18 cellular contexts compared by ENCODE assay signal in the genomic region with DNA sequence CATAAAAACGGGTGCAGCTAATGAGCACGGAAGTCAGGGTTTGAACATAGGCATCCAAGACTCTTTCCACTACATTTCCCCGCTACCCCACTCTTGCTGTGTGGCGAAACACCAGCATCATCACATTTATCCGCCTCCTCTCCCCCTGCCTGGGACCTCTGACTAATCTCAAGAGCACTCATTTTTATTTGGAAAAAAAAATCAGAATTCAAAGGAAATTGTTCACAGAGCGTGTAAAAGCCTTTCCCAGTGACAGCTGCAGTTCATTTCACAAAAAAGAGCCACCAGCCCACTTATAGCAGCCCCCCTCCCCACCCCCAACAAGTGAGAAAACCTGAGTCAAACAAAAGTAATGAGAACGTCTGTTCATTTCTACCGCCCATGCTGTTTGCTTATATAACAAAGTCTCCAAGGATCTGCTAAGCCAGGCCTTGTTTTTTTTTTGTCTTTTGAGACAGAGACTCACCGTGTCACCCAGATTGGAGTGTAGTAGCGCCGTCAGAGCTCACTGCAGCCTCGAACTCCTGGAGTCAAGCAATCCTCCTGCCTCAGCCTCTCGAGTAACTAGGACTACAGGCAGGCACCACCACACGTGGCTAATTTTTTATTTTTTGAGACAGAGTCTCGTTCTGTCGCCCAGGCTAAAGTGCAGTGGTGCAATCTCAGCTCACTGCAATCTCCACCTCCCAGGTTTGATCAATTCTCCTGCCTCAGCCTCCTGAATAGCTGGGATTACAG. TPM values are rescaled to one million over a fixed set of nuclear protein-coding genes. Genes with fewer than 3 reads are reported as not detected.
DNase-seq lines count a peak whose midpoint lies in the region; ATAC-seq, FAIRE-seq and TF ChIP-seq lines count a peak whose summit lies in the region.
"Had no signal": no experiment of that assay in that cellular context is flagged by ENCODE, and none has a peak within 500 bp of the region (broad histone marks: within the 10 kb centered on the region; RNA-seq: fewer than 3 reads in every experiment).

No MANE protein-coding gene starts in this region.

- POLR2A ChIA-PET in GM10248 (lab: Yijun Ruan, JAX) = no interaction called here

- peak overlapping the region; percentile 33 for H3K27ac Mint-ChIP-seq in activated naive CD4-positive, alpha-beta T cell treated with anti-CD3 and anti-CD28 coated beads, Interleukin-2, amount 10 ng/mL, durations not matched to agents 7 days and 5 days
- H3K27ac Mint-ChIP-seq in activated naive CD4-positive, alpha-beta T cell treated with anti-CD3 and anti-CD28 coated beads for 36 hours = no peak overlapping the region
- H3K27ac Mint-ChIP-seq: natural killer cell had no signal

- ATAC-seq in GM19023 (IDR thresholded peaks at IDR 0.05; ENCODE audit: unreplicated experiment) = no peak
- ATAC-seq: left lung, natural killer cell had no signal

- CTCF ChIA-PET in activated naive CD4-positive, alpha-beta T cell treated with anti-CD3 and anti-CD28 coated beads, Interleukin-2, amount 10 ng/mL, durations not matched to agents 7 days and 5 days (lab: Charles Lee) = interaction anchor here (0.6 kb wide), 1 partner anchor 99 kb away, joined by 4 read pairs; no protein-coding TSS in a partner anchor
- CTCF ChIA-PET in activated naive CD4-positive, alpha-beta T cell treated with anti-CD3 and anti-CD28 coated beads for 36 hours (lab: Charles Lee) = interaction anchor here (0.6 to 1.1 kb wide), 2 partner anchors 34 to 394 kb away, joined by 3 to 4 read pairs; no protein-coding TSS in a partner anchor
- CTCF ChIA-PET in GM10248 (lab: Yijun Ruan, JAX) = interaction anchor here (1.0 kb wide), 1 partner anchor 9 kb away, joined by 3 read pairs; no protein-coding TSS in a partner anchor

- H3K36me3 Mint-ChIP-seq in activated naive CD4-positive, alpha-beta T cell treated with anti-CD3 and anti-CD28 coated beads, Interleukin-2, amount 10 ng/mL, durations not matched to agents 7 days and 5 days = no peaks in the 10 kb centered on the region
- H3K36me3 Mint-ChIP-seq in activated naive CD4-positive, alpha-beta T cell treated with anti-CD3 and anti-CD28 coated beads for 36 hours (ENCODE audit: low read depth) = peaks cover 4% of the 10 kb centered on the region
- H3K36me3 Mint-ChIP-seq: natural killer cell had no signal

- peaks cover 4% of the 10 kb centered on the region for H3K9me3 Mint-ChIP-seq in activated naive CD4-positive, alpha-beta T cell treated with anti-CD3 and anti-CD28 coated beads, Interleukin-2, amount 10 ng/mL, durations not matched to agents 7 days and 5 days
- H3K9me3 Mint-ChIP-seq in activated naive CD4-positive, alpha-beta T cell treated with anti-CD3 and anti-CD28 coated beads for 36 hours = peaks cover 13% of the 10 kb centered on the region

- H3K4me3 Mint-ChIP-seq in activated naive CD4-positive, alpha-beta T cell treated with anti-CD3 and anti-CD28 coated beads, Interleukin-2, amount 10 ng/mL, durations not matched to agents 7 days and 5 days = no peak overlapping the region
- H3K4me3 Mint-ChIP-seq in activated naive CD4-positive, alpha-beta T cell treated with anti-CD3 and anti-CD28 coated beads for 36 hours = no peak overlapping the region
- H3K4me3 Mint-ChIP-seq: natural killer cell had no signal

- DNase-seq in activated naive CD4-positive, alpha-beta T cell treated with anti-CD3 and anti-CD28 coated beads, Interleukin-2, amount 10 ng/mL, durations not matched to agents 7 days and 5 days = no peak
- DNase-seq in activated naive CD4-positive, alpha-beta T cell treated with anti-CD3 and anti-CD28 coated beads for 36 hours = no peak
- DNase-seq in amniotic epithelial cell (ENCODE audit: low read depth) (peak; percentile 62), glomerular visceral epithelial cell (ENCODE audit: extremely low spot score) (peak; percentile 58), urothelium cell line (ENCODE audit: low spot score) (peak; percentile 20), GM10248 (ENCODE audit: extremely low spot score) (no peak), NCI-H2196 treated with DMSO at 0.1 percent for 48 hours (lab: John Stamatoyannopoulos, UW; ENCODE audit: unreplicated experiment) (no peak)
- DNase-seq: activated T-cell treated with anti-CD3 and anti-CD28 coated beads, Interleukin-2, amount 50 U/mL, for 48 hours; DMS 273 treated with DMSO at 0.1 percent for 48 hours; left lung; natural killer cell; NCI-H226; spleen; thyroid gland had no signal

- intact Hi-C loops in activated naive CD4-positive, alpha-beta T cell treated with anti-CD3 and anti-CD28 coated beads for 36 hours (cut with micrococcal nuclease) = no loop called here

- no peak for FAIRE-seq in urothelium cell line (lab: Jason Lieb, UNC)
- FAIRE-seq: A204.1, endothelial cell of umbilical vein, H1 had no signal

- no peak for TF ChIP-seq CTCF in GM10248 (IDR thresholded peaks at IDR 0.05; ENCODE audit: control extremely low read depth, extremely low read depth, low read depth, missing control alignments)

- H3K27me3 Mint-ChIP-seq in activated naive CD4-positive, alpha-beta T cell treated with anti-CD3 and anti-CD28 coated beads, Interleukin-2, amount 10 ng/mL, durations not matched to agents 7 days and 5 days = peaks cover 9% of the 10 kb centered on the region
- H3K27me3 Mint-ChIP-seq in activated naive CD4-positive, alpha-beta T cell treated with anti-CD3 and anti-CD28 coated beads for 36 hours (ENCODE audit: low read depth) = no peaks in the 10 kb centered on the region

- peaks cover 5% of the 10 kb centered on the region for H3K4me1 Mint-ChIP-seq in activated naive CD4-positive, alpha-beta T cell treated with anti-CD3 and anti-CD28 coated beads, Interleukin-2, amount 10 ng/mL, durations not matched to agents 7 days and 5 days
- H3K4me1 Mint-ChIP-seq in activated naive CD4-positive, alpha-beta T cell treated with anti-CD3 and anti-CD28 coated beads for 36 hours (ENCODE audit: low read depth) = peaks cover 23% of the 10 kb centered on the region

RNA-seq across cellular contexts. Expression of gene HAPSTR1, which starts 48.3 kb away (rescaled TPM):
- 10 to 100 TPM; 41.2 to 42.6 TPM for total RNA-seq in activated naive CD4-positive, alpha-beta T cell treated with anti-CD3 and anti-CD28 coated beads for 36 hours

Comparison
In these comparisons a context has a peak if more than half of its experiments do, and no peak if none do; other contexts are left out.
1. DNase-seq: peak in amniotic epithelial cell (single experiment), glomerular visceral epithelial cell (single experiment) and urothelium cell line (single experiment); none in activated naive CD4-positive, alpha-beta T cell treated with anti-CD3 and anti-CD28 coated beads, Interleukin-2, amount 10 ng/mL, durations not matched to agents 7 days and 5 days (single experiment), activated naive CD4-positive, alpha-beta T cell treated with anti-CD3 and anti-CD28 coated beads for 36 hours (single experiment), GM10248 (single experiment) and NCI-H2196 treated with DMSO at 0.1 percent for 48 hours (single experiment).